ENCODE assay signal across 19 cellular contexts in the genomic region with DNA sequence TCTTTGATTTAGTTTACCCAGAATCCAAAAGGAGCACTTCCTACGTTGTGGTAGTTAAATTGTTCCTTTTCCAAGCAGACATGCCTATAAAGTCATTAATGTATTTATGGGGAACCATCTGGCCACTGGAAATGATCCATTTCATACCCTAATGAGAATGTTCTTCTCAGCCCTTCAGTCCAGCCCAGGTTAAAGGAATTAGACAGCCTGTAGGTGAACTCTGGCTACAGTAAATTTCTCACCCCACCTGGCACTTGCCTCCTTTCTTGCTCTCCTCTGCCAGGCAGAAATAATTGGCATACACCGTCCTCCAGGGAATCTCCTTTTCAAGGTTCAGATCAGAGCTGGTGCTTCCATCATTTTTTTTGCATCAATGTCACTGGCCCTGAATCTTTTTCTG.
DNase-seq lines count a peak whose midpoint lies in the region; ATAC-seq, FAIRE-seq and TF ChIP-seq lines count a peak whose summit lies in the region.
"Had no signal": no experiment of that assay in that cellular context is flagged by ENCODE, and none has a peak within 500 bp of the region (broad histone marks: within the 10 kb centered on the region; RNA-seq: fewer than 3 reads in every experiment).

No MANE protein-coding gene starts in this region.

- H3K27ac ChIP-seq in cardiac muscle cell (peak overlapping the region; percentile 99), prostate gland (peak overlapping the region; percentile 70 to 78), vagina (peak overlapping the region; percentile 83)

- H3K9me3 Mint-ChIP-seq in brain: peaks cover 3 to 11% (median 5%) of the 10 kb centered on the region in 5 experiments

- H3K4me1 ChIP-seq in cardiac muscle cell (ENCODE audit: low read depth) (peaks cover 74% of the 10 kb centered on the region), prostate gland (replicated peaks) (no peaks in the 10 kb centered on the region), vagina (peaks cover 23% of the 10 kb centered on the region)

- TF ChIP-seq POLR2A in prostate gland (IDR thresholded peaks at IDR 0.05) (no peak), vagina (IDR thresholded peaks at IDR 0.05) (no peak)

- ATAC-seq in Right ventricle myocardium superior (ENCODE audit: poor library complexity) (no peak), GM21825 (IDR thresholded peaks at IDR 0.05; ENCODE audit: unreplicated experiment) (no peak), GM18873 (IDR thresholded peaks at IDR 0.05; ENCODE audit: low FRiP score, unreplicated experiment) (no peak)

- H3K4me1 Mint-ChIP-seq in brain: peaks cover 68% of the 10 kb centered on the region

- intact Hi-C loops in Right ventricle myocardium superior (cut with DNase I): no loop called here
- intact Hi-C loops in prostate gland (cut with DNase I): loop anchor here (5.0 kb wide), 1 partner anchor 119 kb away; the partner anchor contains the start of gene SETBP1
- intact Hi-C loops in vagina (cut with DNase I): no loop called here

- TF ChIP-seq CTCF in cardiac muscle cell (IDR thresholded peaks at IDR 0.05; ENCODE audit: low read depth, low read length) (no peak), brain (conservative IDR thresholded peaks at IDR 0.05) (no peak), prostate gland (IDR thresholded peaks at IDR 0.05) (no peak), vagina (IDR thresholded peaks at IDR 0.05) (no peak)

- peak overlapping the region in 1 of 5 experiments; percentile 7 for H3K4me3 Mint-ChIP-seq in brain

- peaks cover 49% of the 10 kb centered on the region for H3K36me3 Mint-ChIP-seq in brain

- H3K4me3 ChIP-seq in cardiac muscle cell (no peak overlapping the region), prostate gland (no peak overlapping the region), vagina (no peak overlapping the region)
- H3K4me3 ChIP-seq: adrenal gland, SJCRH30, thyroid gland had no signal

- H3K27ac Mint-ChIP-seq in brain: peak overlapping the region in 4 of 5 experiments; percentile 67 to 92 (median 87)

- FAIRE-seq in HTR-8/SVneo (lab: Jason Lieb, UNC): no peak

- no peaks in the 10 kb centered on the region for H3K27me3 Mint-ChIP-seq in brain

- H3K36me3 ChIP-seq in cardiac muscle cell: no peaks in the 10 kb centered on the region
- H3K36me3 ChIP-seq in prostate gland: no peaks in the 10 kb centered on the region
- H3K36me3 ChIP-seq in vagina: no peaks in the 10 kb centered on the region
- H3K36me3 ChIP-seq: adrenal gland, SJCRH30, thyroid gland had no signal

- no peaks in the 10 kb centered on the region for H3K27me3 ChIP-seq in cardiac muscle cell
- H3K27me3 ChIP-seq in prostate gland (replicated peaks; ENCODE audit: insufficient read depth): no peaks in the 10 kb centered on the region
- no peaks in the 10 kb centered on the region for H3K27me3 ChIP-seq in vagina
- H3K27me3 ChIP-seq: adrenal gland, SJCRH30, thyroid gland had no signal

- DNase-seq in cardiac muscle cell (ENCODE audit: low read depth in 1 of 2, low spot score in 1 of 2) (no peak), Right ventricle myocardium superior (no peak), prostate gland (ENCODE audit: low spot score) (no peak), vagina (ENCODE audit: extremely low spot score in 2 of 2) (no peak), HTR-8/SVneo (ENCODE audit: insufficient read length, low spot score) (no peak)
- DNase-seq: adrenal gland; cerebellar nuclear complex; DND-41; midbrain; NCI-H1436; NCI-H510A; occipital lobe; OCI-M1; stimulated activated CD4-positive, alpha-beta T cell treated with anti-CD3 and anti-CD28 coated beads, Interleukin-4, amount 100 ng/mL, for 1 hour; thyroid gland had no signal

- H3K9me3 ChIP-seq in cardiac muscle cell (ENCODE audit: low read depth) (no peaks in the 10 kb centered on the region), prostate gland (no peaks in the 10 kb centered on the region), vagina (no peaks in the 10 kb centered on the region)
- H3K9me3 ChIP-seq: adrenal gland, SJCRH30, thyroid gland had no signal

- 46% methylated on average over 2 of the region's 2 CpGs for WGBS in prostate gland
